1 cellular context compared by ENCODE assay signal in genomic region chr11:63919267-63920125, GRCh38.
TF ChIP-seq lines count a peak whose summit lies in the region.

No MANE protein-coding gene starts in this region.

TF ChIP-seq in HepG2, 621 proteins besides CTCF, POLR2A, EP300 and RAD21 (continued from another document and continues in another):
- no peak for TF ChIP-seq ZNF512 (CRISPR knock-in tag; IDR thresholded peaks at IDR 0.05)
- no peak for TF ChIP-seq KLF15 (CRISPR knock-in tag; IDR thresholded peaks at IDR 0.05; ENCODE audit: borderline replicate concordance)
- TF ChIP-seq CEBPZ (IDR thresholded peaks at IDR 0.05; ENCODE audit: low read length) = no peak
- no peak for TF ChIP-seq TBP (CRISPR knock-in tag; IDR thresholded peaks at IDR 0.05)
- no peak for TF ChIP-seq CHD4 (IDR thresholded peaks at IDR 0.05; ENCODE audit: borderline replicate concordance, low read length)
- peak; percentile 43 for TF ChIP-seq TAF1 (CRISPR knock-in tag; IDR thresholded peaks at IDR 0.05)
- TF ChIP-seq SP5 (CRISPR knock-in tag; IDR thresholded peaks at IDR 0.05; ENCODE audit: borderline replicate concordance, low read depth) = peak; percentile 91
- TF ChIP-seq ZNF414 (CRISPR knock-in tag; IDR thresholded peaks at IDR 0.05) = 0 out of 2 replicates have a peak, but pooled peaks have one; percentile 33
- TF ChIP-seq MXI1 (IDR thresholded peaks at IDR 0.05; ENCODE audit: borderline replicate concordance, low read depth, low read length) = peak; percentile 10; the same call in 1 of the 3 replicates
- TF ChIP-seq SMAD3 (CRISPR knock-in tag; IDR thresholded peaks at IDR 0.05) = no peak
- TF ChIP-seq ZC3H13 (CRISPR knock-in tag; IDR thresholded peaks at IDR 0.05) = no peak
- TF ChIP-seq CCDC6 (CRISPR knock-in tag; IDR thresholded peaks at IDR 0.05) = peak; percentile 10; the same call in 1 of the 2 replicates
- TF ChIP-seq SRF (IDR thresholded peaks at IDR 0.05; ENCODE audit: low read depth, low read length) = no peak
- TF ChIP-seq GABPA (IDR thresholded peaks at IDR 0.05; ENCODE audit: low read depth, low read length) = no peak
- peak; percentile 63 for TF ChIP-seq GABPA (CRISPR knock-in tag; IDR thresholded peaks at IDR 0.05; ENCODE audit: low read depth)
- TF ChIP-seq FOSL2 (CRISPR knock-in tag; IDR thresholded peaks at IDR 0.05) = peak; percentile 41; the same call in 1 of the 2 replicates
- TF ChIP-seq CREM (IDR thresholded peaks at IDR 0.05) = no peak
- TF ChIP-seq CREM (CRISPR knock-in tag; IDR thresholded peaks at IDR 0.05) = no peak
- TF ChIP-seq HIVEP1 (CRISPR knock-in tag; IDR thresholded peaks at IDR 0.05) = peak; percentile 62; the same call in 1 of the 2 replicates
- no peak for TF ChIP-seq ZNF773 (CRISPR knock-in tag; IDR thresholded peaks at IDR 0.05; ENCODE audit: borderline replicate concordance)
- TF ChIP-seq MED13 (CRISPR knock-in tag; IDR thresholded peaks at IDR 0.05) = 0 out of 2 replicates have a peak, but pooled peaks have one; percentile 38
- TF ChIP-seq ATF7-NPFF (CRISPR knock-in tag; IDR thresholded peaks at IDR 0.05; ENCODE audit: low read depth) = no peak
- TF ChIP-seq ESRRA (CRISPR knock-in tag; IDR thresholded peaks at IDR 0.05; ENCODE audit: low read depth) = no peak
- TF ChIP-seq MXD3 (CRISPR knock-in tag; IDR thresholded peaks at IDR 0.05) = peak; percentile 61; the same call in 1 of the 2 replicates
- TF ChIP-seq NRL (CRISPR knock-in tag; IDR thresholded peaks at IDR 0.05; ENCODE audit: borderline replicate concordance) = no peak; the same call in 1 of the 2 replicates
- peak; percentile 75 for TF ChIP-seq ZNF788 (CRISPR knock-in tag; IDR thresholded peaks at IDR 0.05; ENCODE audit: borderline replicate concordance)
- TF ChIP-seq THAP11 (CRISPR knock-in tag; IDR thresholded peaks at IDR 0.05) = peak; percentile 34; the same call in 1 of the 2 replicates
- no peak for TF ChIP-seq MBD4 (IDR thresholded peaks at IDR 0.05; ENCODE audit: borderline replicate concordance, low read length)
- no peak for TF ChIP-seq SMYD3 (CRISPR knock-in tag; IDR thresholded peaks at IDR 0.05)
- peak; percentile 49 for TF ChIP-seq TBX2 (CRISPR knock-in tag; IDR thresholded peaks at IDR 0.05; ENCODE audit: borderline replicate concordance)
- no peak; the same call in 1 of the 2 replicates for TF ChIP-seq FOXC1 (CRISPR knock-in tag; IDR thresholded peaks at IDR 0.05; ENCODE audit: borderline replicate concordance)
- peak; percentile 85 for TF ChIP-seq RBFOX2 (IDR thresholded peaks at IDR 0.05; ENCODE audit: low read depth, low read length)
- no peak for TF ChIP-seq ZNF790 (CRISPR knock-in tag; IDR thresholded peaks at IDR 0.05; ENCODE audit: borderline replicate concordance)
- no peak for TF ChIP-seq ZNF496 (CRISPR knock-in tag; IDR thresholded peaks at IDR 0.05; ENCODE audit: insufficient replicate concordance)
- peak; percentile 48; the same call in 1 of the 2 replicates for TF ChIP-seq ZNF143 (CRISPR knock-in tag; IDR thresholded peaks at IDR 0.05)
- no peak for TF ChIP-seq TRAFD1 (CRISPR knock-in tag; IDR thresholded peaks at IDR 0.05; ENCODE audit: borderline replicate concordance)
- TF ChIP-seq FIP1L1 (IDR thresholded peaks at IDR 0.05; ENCODE audit: borderline replicate concordance, insufficient read depth, low read depth, low read length) = no peak
- TF ChIP-seq CENPX (CRISPR knock-in tag; IDR thresholded peaks at IDR 0.05) = no peak
- 0 out of 2 replicates have a peak, but pooled peaks have one; percentile 12 for TF ChIP-seq SPEN (CRISPR knock-in tag; IDR thresholded peaks at IDR 0.05; ENCODE audit: low read depth)
- no peak for TF ChIP-seq KAT2B (IDR thresholded peaks at IDR 0.05; ENCODE audit: borderline replicate concordance, low read depth, low read length)
- no peak for TF ChIP-seq FOXO4 (CRISPR knock-in tag; conservative IDR thresholded peaks at IDR 0.05)
- no peak for TF ChIP-seq DBP (CRISPR knock-in tag; IDR thresholded peaks at IDR 0.05; ENCODE audit: not compliant biosample characterization)
- TF ChIP-seq NONO (IDR thresholded peaks at IDR 0.05) = no peak
- TF ChIP-seq NONO (CRISPR knock-in tag; conservative IDR thresholded peaks at IDR 0.05) = peak; percentile 52
- TF ChIP-seq DZIP1 (CRISPR knock-in tag; IDR thresholded peaks at IDR 0.05) = no peak
- TF ChIP-seq SOX6 (IDR thresholded peaks at IDR 0.05) = no peak
- no peak for TF ChIP-seq SOX6 (CRISPR knock-in tag; IDR thresholded peaks at IDR 0.05)
- no peak for TF ChIP-seq ZNF430 (CRISPR knock-in tag; IDR thresholded peaks at IDR 0.05)
- 0 out of 2 replicates have a peak, but pooled peaks have one; percentile 29 for TF ChIP-seq ZNF552 (CRISPR knock-in tag; IDR thresholded peaks at IDR 0.05; ENCODE audit: borderline replicate concordance)
- peak; percentile 51; the same call in 1 of the 2 replicates for TF ChIP-seq ZBTB25 (CRISPR knock-in tag; IDR thresholded peaks at IDR 0.05)
- TF ChIP-seq KLF13 (CRISPR knock-in tag; IDR thresholded peaks at IDR 0.05) = no peak
- no peak for TF ChIP-seq TOPORS (CRISPR knock-in tag; IDR thresholded peaks at IDR 0.05)
- TF ChIP-seq SALL2 (CRISPR knock-in tag; IDR thresholded peaks at IDR 0.05) = no peak
- TF ChIP-seq STAT5B (CRISPR knock-in tag; IDR thresholded peaks at IDR 0.05) = no peak
